In genomic region chr10:28381903-28382347, GRCh38 we compare ENCODE assay signal across 8 cellular contexts.
DNase-seq lines count a peak whose midpoint lies in the region; ATAC-seq and TF ChIP-seq lines count a peak whose summit lies in the region.

No MANE protein-coding gene starts in this region.

- H3K27ac Mint-ChIP-seq in Caco-2 (ENCODE audit: unreplicated experiment) = no peak overlapping the region
- no peak overlapping the region for H3K27ac Mint-ChIP-seq in natural killer cell treated with Interleukin-12 subunit alpha and Interleukin-12 subunit beta and Interleukin-15 and Interleukin-18, amount 100 ng/mL, for 72 hours

- ATAC-seq in GM21390 (IDR thresholded peaks at IDR 0.05; ENCODE audit: unreplicated experiment) = peak; percentile 86
- peak; percentile 83 to 85 for ATAC-seq in natural killer cell treated with Interleukin-12 subunit alpha and Interleukin-12 subunit beta and Interleukin-15 and Interleukin-18, amount 100 ng/mL, for 72 hours

- WGBS in esophagus squamous epithelium, 2 donors = 39 to 42% methylated on average over 12 of the region's 12 CpGs

- H3K9me3 Mint-ChIP-seq in Caco-2 (ENCODE audit: unreplicated experiment) = peaks cover 10% of the 10 kb centered on the region
- no peaks in the 10 kb centered on the region for H3K9me3 Mint-ChIP-seq in natural killer cell treated with Interleukin-12 subunit alpha and Interleukin-12 subunit beta and Interleukin-15 and Interleukin-18, amount 100 ng/mL, for 72 hours

- CTCF ChIA-PET in Caco-2 (lab: Charles Lee) = interaction anchor here (0.7 to 5.8 kb wide), 6 partner anchors 15 to 133 kb away, joined by 3 to 174 read pairs (median 6); partner anchors contain the start of gene MPP7

- H3K27me3 Mint-ChIP-seq in Caco-2 (ENCODE audit: insufficient read depth, unreplicated experiment) = no peaks in the 10 kb centered on the region
- H3K27me3 Mint-ChIP-seq in natural killer cell treated with Interleukin-12 subunit alpha and Interleukin-12 subunit beta and Interleukin-15 and Interleukin-18, amount 100 ng/mL, for 72 hours = peaks cover 10 to 17% of the 10 kb centered on the region in 2 donors

- peak overlapping the region; percentile 54 to 86 (median 74) for H3K27ac ChIP-seq in esophagus squamous epithelium

- H3K4me3 Mint-ChIP-seq in Caco-2 (ENCODE audit: unreplicated experiment) = no peak overlapping the region
- H3K4me3 Mint-ChIP-seq in natural killer cell treated with Interleukin-12 subunit alpha and Interleukin-12 subunit beta and Interleukin-15 and Interleukin-18, amount 100 ng/mL, for 72 hours = no peak overlapping the region

- no peaks in the 10 kb centered on the region for H3K36me3 ChIP-seq in Caco-2 (ENCODE audit: control insufficient read depth, insufficient read depth, low read length)
- H3K36me3 ChIP-seq in esophagus squamous epithelium = no peaks in the 10 kb centered on the region

- BruUV-seq in Caco-2 (replicated peaks; lab: Mats Ljungman, UMichigan) = no TSS peak

- H3K4me1 ChIP-seq in Caco-2 (peaks cover 30% of the 10 kb centered on the region), esophagus squamous epithelium (peaks cover 0 to 64% (median 9%) of the 10 kb centered on the region in 3 donors)

- H3K27me3 ChIP-seq in Caco-2 (replicated peaks; ENCODE audit: control insufficient read depth, insufficient read depth, low read length) (no peaks in the 10 kb centered on the region), esophagus squamous epithelium (no peaks in the 10 kb centered on the region)

- peak; percentile 96 to 97 for TF ChIP-seq CTCF in Caco-2 (IDR thresholded peaks at IDR 0.05; ENCODE audit: insufficient read depth in 1 of 2, low read depth in 1 of 2, low read length in 1 of 2, severe bottlenecking in 1 of 2, unreplicated experiment in 1 of 2)
- peak; percentile 90 to 98 (median 94) for TF ChIP-seq CTCF in esophagus squamous epithelium (IDR thresholded peaks at IDR 0.05)

- intact Hi-C loops in Caco-2 (cut with micrococcal nuclease; ENCODE audit: unreplicated experiment) (loop anchor here (1.0 to 5.0 kb wide), 6 partner anchors 15 to 640 kb away; partner anchors contain the start of gene MPP7), esophagus squamous epithelium (cut with DNase I) (loop anchor here (5.0 to 10.0 kb wide), 2 partner anchors 77 to 125 kb away; partner anchors contain the start of gene MPP7)

- peaks cover 5% of the 10 kb centered on the region for H3K36me3 Mint-ChIP-seq in Caco-2 (ENCODE audit: insufficient read depth, unreplicated experiment)
- H3K36me3 Mint-ChIP-seq in natural killer cell treated with Interleukin-12 subunit alpha and Interleukin-12 subunit beta and Interleukin-15 and Interleukin-18, amount 100 ng/mL, for 72 hours = no peaks in the 10 kb centered on the region

- DNase-seq in Caco-2 = peak; percentile 93 to 95
- DNase-seq in Jurkat, Clone E6-1 (ENCODE audit: low read depth, low spot score) = peak; percentile 66
- DNase-seq in OCI-M1 (lab: John Stamatoyannopoulos, UW) = peak; percentile 94
- peak; percentile 73 for DNase-seq in activated T-cell treated with anti-CD3 and anti-CD28 coated beads for 48 hours (ENCODE audit: low read depth)
- peak; percentile 17 for DNase-seq in esophagus squamous epithelium (lab: John Stamatoyannopoulos, UW)
- peak; percentile 90 for DNase-seq in natural killer cell treated with Interleukin-12 subunit alpha and Interleukin-12 subunit beta and Interleukin-15 and Interleukin-18, amount 100 ng/mL, for 72 hours (ENCODE audit: low spot score)
- peak; percentile 77 for DNase-seq in stimulated activated naive CD4-positive, alpha-beta T cell treated with Interleukin-2 at 50 U/mL for 16 hours (lab: John Stamatoyannopoulos, UW)

- no peaks in the 10 kb centered on the region for H3K9me3 ChIP-seq in Caco-2
- no peaks in the 10 kb centered on the region for H3K9me3 ChIP-seq in esophagus squamous epithelium

- H3K4me1 Mint-ChIP-seq in Caco-2 (ENCODE audit: low read depth, unreplicated experiment) = peaks cover 44% of the 10 kb centered on the region
- peaks cover 3 to 10% of the 10 kb centered on the region in 2 donors for H3K4me1 Mint-ChIP-seq in natural killer cell treated with Interleukin-12 subunit alpha and Interleukin-12 subunit beta and Interleukin-15 and Interleukin-18, amount 100 ng/mL, for 72 hours (ENCODE audit: low read depth in 2 of 2)

- H3K4me3 ChIP-seq in Caco-2 (ENCODE audit: low read depth, low read length) (no peak overlapping the region), esophagus squamous epithelium (no peak overlapping the region)
- no peak overlapping the region for H3K4me3 ChIP-seq in Jurkat, Clone E6-1 (ENCODE audit: low read length)

- POLR2A ChIA-PET in Caco-2 (lab: Charles Lee) = interaction anchor here (3.4 kb wide), 1 partner anchor 79 kb away, joined by 48 read pairs; the partner anchor contains the start of gene MPP7

- TF ChIP-seq POLR2A in esophagus squamous epithelium (IDR thresholded peaks at IDR 0.05) = no peak

Comparison
In these comparisons a context has a peak if more than half of its experiments do, and no peak if none do; other contexts are left out.
1. DNase-seq: peak in every context shown above with its lines; median percentile 94 in Caco-2; 94 in OCI-M1; 90 in natural killer cell treated with Interleukin-12 subunit alpha and Interleukin-12 subunit beta and Interleukin-15 and Interleukin-18, amount 100 ng/mL, for 72 hours; 77 in stimulated activated naive CD4-positive, alpha-beta T cell treated with Interleukin-2 at 50 U/mL for 16 hours; 73 in activated T-cell treated with anti-CD3 and anti-CD28 coated beads for 48 hours; 66 in Jurkat, Clone E6-1; 17 in esophagus squamous epithelium.